In genomic region chr14:93309430-93309966, GRCh38 we compare ENCODE assay signal across 27 cellular contexts. TPM values are rescaled to one million over a fixed set of nuclear protein-coding genes. Genes with fewer than 3 reads are reported as not detected.
A peak's percentile ranks its signal among the peaks of the same experiment; 100 is the strongest.
DNase-seq lines count a peak whose midpoint lies in the region; ATAC-seq, FAIRE-seq and TF ChIP-seq lines count a peak whose summit lies in the region.
"Had no signal": no experiment of that assay in that cellular context is flagged by ENCODE, and none has a peak within 500 bp of the region (broad histone marks: within the 10 kb centered on the region; RNA-seq: fewer than 3 reads in every experiment).

No MANE protein-coding gene starts in this region.

- no peak overlapping the region for H3K4me3 Mint-ChIP-seq in CD14-positive monocyte
- no peak overlapping the region for H3K4me3 Mint-ChIP-seq in Calu3 (ENCODE audit: low read depth, unreplicated experiment)
- H3K4me3 Mint-ChIP-seq: T-helper 1 cell treated with Interleukin-12 subunit alpha and Interleukin-12 subunit beta and Interleukin-4 antibody, amounts not matched to agents 30 μg/mL and 1 μg/mL, for 36 hours had no signal

- H3K79me1 ChIP-seq in mesenchymal stem cell (replicated peaks; ENCODE audit: low read length, poor library complexity, severe bottlenecking): peaks cover 5% of the 10 kb centered on the region

- H3K18ac ChIP-seq in mesenchymal stem cell (ENCODE audit: low read depth in 1 of 2, low read length in 2 of 2): no peak overlapping the region

- H3K9me3 ChIP-seq in HEK293 (ENCODE audit: control insufficient read depth, insufficient read depth, low read depth, low read length) (no peaks in the 10 kb centered on the region), K562 (replicated peaks; ENCODE audit: control insufficient read depth, insufficient read depth, low read depth, low read length) (no peaks in the 10 kb centered on the region), mesenchymal stem cell (ENCODE audit: control insufficient read depth, low read length) (no peaks in the 10 kb centered on the region)

- H3K4me1 Mint-ChIP-seq in CD14-positive monocyte (peaks cover 36% of the 10 kb centered on the region), Calu3 (ENCODE audit: low read depth, unreplicated experiment) (peaks cover 17% of the 10 kb centered on the region)

- H2AFZ ChIP-seq in K562 (ENCODE audit: low read depth, low read length) (no peak overlapping the region), mesenchymal stem cell (ENCODE audit: low read depth, low read length) (no peak overlapping the region)

- peaks cover 0 to 7% of the 10 kb centered on the region in 2 donors for H3K36me3 Mint-ChIP-seq in CD14-positive monocyte
- no peaks in the 10 kb centered on the region for H3K36me3 Mint-ChIP-seq in Calu3 (ENCODE audit: insufficient read depth, unreplicated experiment)

- no peak overlapping the region for H3K23ac ChIP-seq in mesenchymal stem cell (ENCODE audit: low read length in 2 of 2)

- H3K14ac ChIP-seq in mesenchymal stem cell (ENCODE audit: low read length in 2 of 2): no peak overlapping the region

- CTCF ChIA-PET in HEK293 (lab: Yijun Ruan, JAX): no interaction called here
- CTCF ChIA-PET in K562 (lab: Yijun Ruan, JAX; ENCODE audit: low intra/inter-chr PET ratio): no interaction called here
- CTCF ChIA-PET in Calu3 (lab: Charles Lee): interaction anchor here (0.6 kb wide), 1 partner anchor 20 kb away, joined by 3 read pairs; no protein-coding TSS in a partner anchor

- DNase-seq in CD14-positive monocyte (ENCODE audit: low spot score) (no peak), K562 (ENCODE audit: extremely low read depth in 1 of 4, low spot score in 3 of 4) (no peak), mesenchymal stem cell (no peak), NCI-H82 treated with DMSO at 0.1 percent for 48 hours (lab: John Stamatoyannopoulos, UW; ENCODE audit: unreplicated experiment) (no peak), midbrain (lab: John Stamatoyannopoulos, UW) (no peak), Calu3 (no peak), NCI-H774 (lab: John Stamatoyannopoulos, UW) (no peak)
- DNase-seq: 8988T, AML-193, C1 segment of cervical spinal cord, DMS79, HCEC 1CT, MM.1S, NCI-H1105, NCI-H1694, NCI-H2081, NCI-H2171, NCI-H345, NCI-H524, NCI-H82, OCI-M1 had no signal

- no peak for TF ChIP-seq POLR2A in K562 (conservative IDR thresholded peaks at IDR 0.05)

- H3K27me3 ChIP-seq in K562 (ENCODE audit: control insufficient read depth in 2 of 2, insufficient read depth in 2 of 2, low read length in 2 of 2) (no peaks in the 10 kb centered on the region), mesenchymal stem cell (ENCODE audit: control insufficient read depth in 1 of 2, insufficient read depth in 1 of 2, low read length in 2 of 2) (no peaks in the 10 kb centered on the region)

- no peak overlapping the region for H2BK5ac ChIP-seq in mesenchymal stem cell (ENCODE audit: low read depth, low read length, poor library complexity, severe bottlenecking)

- intact Hi-C loops in CD14-positive monocyte (cut with micrococcal nuclease) (no loop called here), K562 (cut with micrococcal nuclease) (no loop called here), Calu3 (cut with micrococcal nuclease; ENCODE audit: unreplicated experiment) (no loop called here)

- H3K4me3 ChIP-seq in HEK293 (ENCODE audit: low read depth, low read length): no peak overlapping the region
- H3K4me3 ChIP-seq in K562: no peak overlapping the region
- no peak overlapping the region for H3K4me3 ChIP-seq in mesenchymal stem cell (ENCODE audit: insufficient read depth in 1 of 2, low read depth in 1 of 2, low read length in 2 of 2)

- POLR2A ChIA-PET in HEK293 (lab: Yijun Ruan, JAX): no interaction called here
- POLR2A ChIA-PET in K562 (lab: Yijun Ruan, JAX): interaction anchor here (1.5 kb wide), 2 partner anchors 8 to 14 kb away, joined by 5 to 11 read pairs; no protein-coding TSS in a partner anchor

- in situ Hi-C loops in K562 (cut with MboI): no loop called here

- H2AK5ac ChIP-seq in mesenchymal stem cell (ENCODE audit: low read length, severe bottlenecking): no peak overlapping the region

- peak; percentile 55 for ATAC-seq in K562
- ATAC-seq: Right ventricle myocardium inferior had no signal

- no peaks in the 10 kb centered on the region for H3K9me3 Mint-ChIP-seq in CD14-positive monocyte
- no peaks in the 10 kb centered on the region for H3K9me3 Mint-ChIP-seq in Calu3 (ENCODE audit: low read depth, unreplicated experiment)
- H3K9me3 Mint-ChIP-seq: T-helper 1 cell treated with Interleukin-12 subunit alpha and Interleukin-12 subunit beta and Interleukin-4 antibody, amounts not matched to agents 30 μg/mL and 1 μg/mL, for 36 hours had no signal

- H3K27ac ChIP-seq in HEK293 (ENCODE audit: extremely low read depth, low read depth, low read length): no peak overlapping the region
- no peak overlapping the region for H3K27ac ChIP-seq in K562 (ENCODE audit: extremely low read depth, low read depth, low read length)
- H3K27ac ChIP-seq in mesenchymal stem cell (ENCODE audit: low read length, poor library complexity, severe bottlenecking): peak overlapping the region; percentile 17

- no peak for TF ChIP-seq RAD21 in K562 (CRISPR knock-in tag; conservative IDR thresholded peaks at IDR 0.05 in 1 of 2, IDR thresholded peaks at IDR 0.05 in 1 of 2)

- H3K9ac ChIP-seq in K562 (ENCODE audit: insufficient read depth in 1 of 2, low read depth in 2 of 2, low read length in 2 of 2): no peak overlapping the region
- H3K9ac ChIP-seq in mesenchymal stem cell (ENCODE audit: low read length): no peak overlapping the region

- TF ChIP-seq EP300 in K562 (IDR thresholded peaks at IDR 0.05; ENCODE audit: low read length): no peak

- H2BK12ac ChIP-seq in mesenchymal stem cell (ENCODE audit: low read length in 2 of 2): no peak overlapping the region

- no peak overlapping the region for H3K4ac ChIP-seq in mesenchymal stem cell (ENCODE audit: low read depth in 1 of 2, low read length in 2 of 2)

- FAIRE-seq in K562 (lab: Jason Lieb, UNC): no peak

- TF ChIP-seq CTCF in CD14-positive monocyte (IDR thresholded peaks at IDR 0.05) (no peak), HEK293 (tag by site-specific recombination; IDR thresholded peaks at IDR 0.05) (no peak), K562 (IDR thresholded peaks at IDR 0.05 in 2 of 3, conservative IDR thresholded peaks at IDR 0.05 in 1 of 3; ENCODE audit: insufficient read depth in 2 of 3, low read depth in 1 of 3, low read length in 3 of 3) (no peak), Calu3 (IDR thresholded peaks at IDR 0.05; ENCODE audit: unreplicated experiment) (no peak)

- H3K27me3 Mint-ChIP-seq in CD14-positive monocyte (ENCODE audit: low read depth in 3 of 3) (no peaks in the 10 kb centered on the region), Calu3 (ENCODE audit: unreplicated experiment) (no peaks in the 10 kb centered on the region)

- no peak overlapping the region for H3K4me2 ChIP-seq in K562 (ENCODE audit: insufficient read depth, low read length)
- no peak overlapping the region for H3K4me2 ChIP-seq in mesenchymal stem cell (ENCODE audit: low read length, poor library complexity, severe bottlenecking)

- no peaks in the 10 kb centered on the region for H4K20me1 ChIP-seq in K562 (replicated peaks; ENCODE audit: control insufficient read depth, insufficient read depth, low read length)

- H3K27ac Mint-ChIP-seq in CD14-positive monocyte (peak overlapping the region in 4 of 7 donors; percentile 7 to 37 (median 10)), Calu3 (ENCODE audit: unreplicated experiment) (no peak overlapping the region)
- H3K27ac Mint-ChIP-seq: T-helper 1 cell treated with Interleukin-12 subunit alpha and Interleukin-12 subunit beta and Interleukin-4 antibody, amounts not matched to agents 30 μg/mL and 1 μg/mL, for 36 hours had no signal

- H3K79me2 ChIP-seq in K562 (ENCODE audit: control insufficient read depth, insufficient read depth, low read length): peaks cover 57% of the 10 kb centered on the region

- WGBS in K562 (ENCODE audit: insufficient coverage, low coverage, missing lambda C conversion rate): 32% methylated on average over 2 of the region's 2 CpGs
- 94% methylated on average over 2 of the region's 2 CpGs for WGBS in mesenchymal stem cell

- H2BK15ac ChIP-seq in mesenchymal stem cell (ENCODE audit: low read depth, poor library complexity, severe bottlenecking): no peak overlapping the region

- H3K9me1 ChIP-seq in K562 (ENCODE audit: control insufficient read depth, insufficient read depth, low read length): no peaks in the 10 kb centered on the region

- H3K36me3 ChIP-seq in HEK293 (ENCODE audit: control insufficient read depth in 2 of 2, insufficient read depth in 1 of 2, low read length in 2 of 2) (no peaks in the 10 kb centered on the region), K562 (ENCODE audit: control insufficient read depth, insufficient read depth, low read length) (no peaks in the 10 kb centered on the region), mesenchymal stem cell (ENCODE audit: control insufficient read depth in 1 of 2, insufficient read depth in 2 of 2, low read depth in 1 of 2, low read length in 2 of 2) (no peaks in the 10 kb centered on the region)

- H4K8ac ChIP-seq in mesenchymal stem cell (ENCODE audit: low read length): no peak overlapping the region

- peaks cover 9% of the 10 kb centered on the region; the same call in 1 of the 2 replicates for H3K4me1 ChIP-seq in HEK293 (ENCODE audit: control insufficient read depth, insufficient read depth, low read length)
- H3K4me1 ChIP-seq in K562 (replicated peaks in 1 of 2; ENCODE audit: control insufficient read depth in 2 of 2, insufficient read depth in 2 of 2, low read length in 2 of 2): peaks cover 0 to 13% of the 10 kb centered on the region in 2 experiments; a peak in 4 of 5 replicates
- peaks cover 7% of the 10 kb centered on the region for H3K4me1 ChIP-seq in mesenchymal stem cell (ENCODE audit: control insufficient read depth, insufficient read depth, low read depth, low read length)

- BruUV-seq in K562 (replicated peaks; lab: Mats Ljungman, UMichigan): no TSS peak
- no TSS peak for BruUV-seq in Calu3 (replicated peaks; lab: Mats Ljungman, UMichigan)

- H4K91ac ChIP-seq in mesenchymal stem cell (ENCODE audit: low read length): no peak overlapping the region

- no peak overlapping the region for H2BK120ac ChIP-seq in mesenchymal stem cell (ENCODE audit: low read depth, low read length)

RNA-seq across cellular contexts. Expression of gene BTBD7, which starts 23.3 kb away (rescaled TPM):
- 1 to 10 TPM; 8.3 to 8.6 TPM for polyA plus RNA-seq in CD14-positive monocyte
- total RNA-seq in K562 (2011; cell fraction: chromatin; rRNA removed; ENCODE audit: low replicate concordance): 9.3 and 32.8 TPM in 2 replicates
- 6.2 and 9.1 TPM in 2 replicates for total RNA-seq in K562 (2011; cell fraction: nucleolus; rRNA removed)
- 11.4 and 16.4 TPM in 2 replicates for total RNA-seq in K562 (2011; cell fraction: nucleoplasm; rRNA removed)
- 5.3 and 5.8 TPM in 2 replicates for total RNA-seq in K562 (2014; rRNA removed)
- total RNA-seq in K562 (2014; rRNA removed; fragmentation: Illumina TruSeq; extraction: Trizol): 8.5 and 9.6 TPM in 2 replicates
- total RNA-seq in K562 (2015; rRNA removed; fragmentation: Illumina TruSeq; extraction: Trizol): 8.7 and 9.8 TPM in 2 replicates
- 12.3 and 12.9 TPM in 2 replicates for total RNA-seq in K562 (2021)
- polyA plus RNA-seq in K562 (2011; rRNA removed): 7.1 and 7.6 TPM in 2 replicates
- 5.3 and 6.2 TPM in 2 replicates for polyA plus RNA-seq in K562 (2011; cell fraction: cytosol; rRNA removed)
- polyA plus RNA-seq in K562 (2011; cell fraction: nucleus; rRNA removed): 5.9 and 7.2 TPM in 2 replicates
- 5.0 TPM in 2 replicates for polyA plus RNA-seq in K562 (2012)
- 5.8 and 6.2 TPM in 2 replicates for polyA plus RNA-seq in K562 (2014; fragmentation: Illumina TruSeq; extraction: Trizol)
- polyA plus RNA-seq in K562 (2014; fragmentation: Nextera tagmentation; extraction: Ambion mirVana): 1 to 10 TPM; 2.5 to 4.5 TPM
- polyA plus RNA-seq in K562 (2014; rRNA removed): 4.5 and 5.2 TPM in 2 replicates
- 15.0 and 16.7 TPM in 2 replicates for polyA minus RNA-seq in K562 (2011; rRNA and poly(A)+ RNA removed)
- polyA minus RNA-seq in K562 (2011; cell fraction: cytosol; rRNA and poly(A)+ RNA removed): 7.6 and 9.7 TPM in 2 replicates
- 3.8 and 5.8 TPM in 2 replicates for polyA minus RNA-seq in K562 (2011; cell fraction: nucleus; rRNA and poly(A)+ RNA removed)
- polyA plus RNA-seq in mesenchymal stem cell (2013, experiment 1 of 2): 26.1 TPM
- 22.8 TPM for polyA plus RNA-seq in mesenchymal stem cell (2013, experiment 2 of 2)
- total RNA-seq in Calu3 (2022): 39.3 and 42.0 TPM in 2 replicates

RNA-seq across cellular contexts. Expression of gene COX8C, which starts 37.5 kb away (rescaled TPM):
- polyA plus RNA-seq in CD14-positive monocyte: not detected
- total RNA-seq in K562 (2011; cell fraction: chromatin; rRNA removed; ENCODE audit: low replicate concordance): not detected in 2 replicates
- total RNA-seq in K562 (2011; cell fraction: nucleolus; rRNA removed): not detected in 2 replicates
- total RNA-seq in K562 (2011; cell fraction: nucleoplasm; rRNA removed): not detected in 2 replicates
- not detected in 2 replicates for total RNA-seq in K562 (2014; rRNA removed)
- not detected in 2 replicates for total RNA-seq in K562 (2014; rRNA removed; fragmentation: Illumina TruSeq; extraction: Trizol)
- total RNA-seq in K562 (2015; rRNA removed; fragmentation: Illumina TruSeq; extraction: Trizol): not detected in 2 replicates
- not detected in 2 replicates for total RNA-seq in K562 (2021)
- polyA plus RNA-seq in K562 (2011; rRNA removed): not detected in 2 replicates
- not detected in 2 replicates for polyA plus RNA-seq in K562 (2011; cell fraction: cytosol; rRNA removed)
- not detected in 2 replicates for polyA plus RNA-seq in K562 (2011; cell fraction: nucleus; rRNA removed)
- polyA plus RNA-seq in K562 (2012): not detected in 2 replicates
- not detected in 2 replicates for polyA plus RNA-seq in K562 (2014; fragmentation: Illumina TruSeq; extraction: Trizol)
- not detected for polyA plus RNA-seq in K562 (2014; fragmentation: Nextera tagmentation; extraction: Ambion mirVana)
- polyA plus RNA-seq in K562 (2014; rRNA removed): not detected in 2 replicates
- polyA minus RNA-seq in K562 (2011; rRNA and poly(A)+ RNA removed): not detected in 2 replicates
- not detected in 2 replicates for polyA minus RNA-seq in K562 (2011; cell fraction: cytosol; rRNA and poly(A)+ RNA removed)
- not detected in 2 replicates for polyA minus RNA-seq in K562 (2011; cell fraction: nucleus; rRNA and poly(A)+ RNA removed)
- polyA plus RNA-seq in mesenchymal stem cell (2013, experiment 1 of 2): not detected
- polyA plus RNA-seq in mesenchymal stem cell (2013, experiment 2 of 2): not detected
- not detected in 2 replicates for total RNA-seq in Calu3 (2022)
- total RNA-seq: LHCN-M2, SK-MEL-5 had no signal
- polyA plus RNA-seq: AG04450 had no signal
